ENCODE assay signal across 14 cellular contexts in the genomic region with DNA sequence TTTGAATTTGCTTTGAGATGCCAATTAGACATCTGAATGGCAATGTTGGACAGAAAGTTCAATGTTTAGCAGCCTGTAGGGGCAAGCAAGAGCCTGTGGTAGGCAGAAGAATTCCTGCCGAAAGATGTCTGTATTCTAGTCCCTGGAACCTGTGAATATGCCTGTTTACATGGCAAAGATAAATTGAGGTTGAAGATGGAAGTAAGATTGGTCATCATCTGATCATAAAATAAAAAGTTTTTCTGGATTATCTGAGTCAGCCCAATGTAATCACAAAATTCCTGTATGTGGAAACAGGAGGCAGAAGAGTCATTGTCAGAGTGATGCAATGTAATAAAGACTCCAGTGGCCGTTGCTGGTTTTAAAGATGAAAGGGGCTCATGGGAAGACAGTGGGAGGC.
DNase-seq lines count a peak whose midpoint lies in the region; ATAC-seq and TF ChIP-seq lines count a peak whose summit lies in the region.
"Had no signal": no experiment of that assay in that cellular context is flagged by ENCODE, and none has a peak within 500 bp of the region (broad histone marks: within the 10 kb centered on the region; RNA-seq: fewer than 3 reads in every experiment).

No MANE protein-coding gene starts in this region.

- TF ChIP-seq CTCF in smooth muscle cell (IDR thresholded peaks at IDR 0.05; ENCODE audit: borderline replicate concordance, insufficient read depth, poor library complexity, severe bottlenecking): no peak
- no peak for TF ChIP-seq CTCF in lower leg skin (IDR thresholded peaks at IDR 0.05)

- peak; percentile 90 for DNase-seq in GM23248
- peak in 1 of 2 experiments; percentile 34 for DNase-seq in SJSA1 (ENCODE audit: low read depth in 1 of 2, low spot score in 2 of 2)
- DNase-seq in fibroblast of gingiva (ENCODE audit: low read depth): peak; percentile 64
- DNase-seq in smooth muscle cell (lab: John Stamatoyannopoulos, UW; ENCODE audit: unreplicated experiment): no peak
- DNase-seq in lower leg skin (ENCODE audit: low spot score in 2 of 2): no peak
- no peak for DNase-seq in DMS53 (lab: John Stamatoyannopoulos, UW)
- DNase-seq in NCI-H1694 treated with DMSO at 0.1 percent for 48 hours (lab: John Stamatoyannopoulos, UW): no peak
- DNase-seq: activated CD4-positive, CD25-positive, alpha-beta regulatory T cell; activated CD8-positive, alpha-beta memory T cell treated with anti-CD3 and anti-CD28 coated beads, Interleukin-2, amount 50 U/mL, for 48 hours; activated naive CD4-positive, alpha-beta T cell treated with anti-CD3 and anti-CD28 coated beads, Interleukin-2, amount 10 ng/mL, durations not matched to agents 7 days and 5 days; NCI-H2171 treated with DMSO at 0.1 percent for 48 hours had no signal

- H3K79me2 ChIP-seq in GM23248 (ENCODE audit: insufficient read depth): no peaks in the 10 kb centered on the region
- H3K79me2 ChIP-seq in smooth muscle cell (ENCODE audit: low read depth): no peaks in the 10 kb centered on the region

- intact Hi-C loops in lower leg skin (cut with DNase I; ENCODE audit: low total_unique reads): no loop called here

- H2AFZ ChIP-seq in GM23248 (peak overlapping the region; percentile 73), smooth muscle cell (ENCODE audit: low read depth) (peak overlapping the region; percentile 4)

- in situ Hi-C loops in GM23248 (cut with MboI): no loop called here

- 9 to 17% methylated on average over 2 of the region's 2 CpGs for WGBS in GM23248 (ENCODE audit: low coverage in 1 of 2, low lambda C conversion rate in 2 of 2, missing lambda C conversion rate in 2 of 2), 2 experiments
- WGBS in smooth muscle cell (ENCODE audit: low lambda C conversion rate): 25% methylated on average over 2 of the region's 2 CpGs
- WGBS in lower leg skin, 2 donors: 37 to 38% methylated on average over 2 of the region's 2 CpGs

- H3K27ac ChIP-seq in GM23248 (peak overlapping the region; percentile 68), SJSA1 (peak overlapping the region; percentile 57), smooth muscle cell (ENCODE audit: low read depth) (peak overlapping the region; percentile 61)
- H3K27ac ChIP-seq: skin epidermis had no signal

- H3K36me3 ChIP-seq in GM23248 (ENCODE audit: low read depth) (no peaks in the 10 kb centered on the region), SJSA1 (no peaks in the 10 kb centered on the region), smooth muscle cell (ENCODE audit: low read depth) (no peaks in the 10 kb centered on the region)

- H3F3A ChIP-seq in GM23248 (ENCODE audit: insufficient read depth): peaks cover 24% of the 10 kb centered on the region
- no peaks in the 10 kb centered on the region for H3F3A ChIP-seq in smooth muscle cell (ENCODE audit: low read depth)

- no peak for TF ChIP-seq POLR2A in lower leg skin (IDR thresholded peaks at IDR 0.05)

- H3K4me1 ChIP-seq in GM23248 (ENCODE audit: insufficient read depth): peaks cover 39% of the 10 kb centered on the region
- peaks cover 6% of the 10 kb centered on the region for H3K4me1 ChIP-seq in SJSA1 (replicated peaks)
- no peaks in the 10 kb centered on the region for H3K4me1 ChIP-seq in smooth muscle cell (ENCODE audit: low read depth)

- H3K9ac ChIP-seq in GM23248: no peak overlapping the region
- H3K9ac ChIP-seq in smooth muscle cell (ENCODE audit: low read depth): no peak overlapping the region

- H4K20me1 ChIP-seq in GM23248 (ENCODE audit: insufficient read depth) (no peaks in the 10 kb centered on the region), smooth muscle cell (ENCODE audit: low read depth) (no peaks in the 10 kb centered on the region)

- no peaks in the 10 kb centered on the region for H3K27me3 ChIP-seq in GM23248 (replicated peaks; ENCODE audit: insufficient read depth)
- no peaks in the 10 kb centered on the region for H3K27me3 ChIP-seq in SJSA1 (replicated peaks)
- H3K27me3 ChIP-seq in smooth muscle cell (ENCODE audit: low read depth): no peaks in the 10 kb centered on the region

- H3K4me3 ChIP-seq in GM23248: no peak overlapping the region
- H3K4me3 ChIP-seq in SJSA1: no peak overlapping the region
- no peak overlapping the region for H3K4me3 ChIP-seq in smooth muscle cell
- no peak overlapping the region for H3K4me3 ChIP-seq in lower leg skin (ENCODE audit: low read depth, poor library complexity, severe bottlenecking)
- H3K4me3 ChIP-seq: lung, skin epidermis had no signal

- peak overlapping the region; percentile 40 for H3K4me2 ChIP-seq in GM23248 (ENCODE audit: unreplicated experiment)
- no peak overlapping the region for H3K4me2 ChIP-seq in smooth muscle cell

- no peak for ATAC-seq in HG03469 (IDR thresholded peaks at IDR 0.05; ENCODE audit: unreplicated experiment)

- no peaks in the 10 kb centered on the region for H3K9me3 ChIP-seq in GM23248 (ENCODE audit: low read depth)
- no peaks in the 10 kb centered on the region for H3K9me3 ChIP-seq in SJSA1 (replicated peaks)
- no peaks in the 10 kb centered on the region for H3K9me3 ChIP-seq in smooth muscle cell (replicated peaks; ENCODE audit: low read depth)

- H3K9me2 ChIP-seq in GM23248 (ENCODE audit: insufficient read depth): no peaks in the 10 kb centered on the region; the same call in 1 of the 2 replicates

Comparison
In these comparisons a context has a peak if more than half of its experiments do, and no peak if none do; other contexts are left out.
1. DNase-seq: peak in GM23248 (single experiment) and fibroblast of gingiva (single experiment); none in smooth muscle cell (single experiment), lower leg skin (0 of 2), DMS53 (single experiment) and NCI-H1694 treated with DMSO at 0.1 percent for 48 hours (single experiment).
2. Peak in every context shown above with its lines, with median percentiles within 50 percentile points of each other: H3K27ac ChIP-seq.